1 cellular context compared by ENCODE assay signal in the genomic region with DNA sequence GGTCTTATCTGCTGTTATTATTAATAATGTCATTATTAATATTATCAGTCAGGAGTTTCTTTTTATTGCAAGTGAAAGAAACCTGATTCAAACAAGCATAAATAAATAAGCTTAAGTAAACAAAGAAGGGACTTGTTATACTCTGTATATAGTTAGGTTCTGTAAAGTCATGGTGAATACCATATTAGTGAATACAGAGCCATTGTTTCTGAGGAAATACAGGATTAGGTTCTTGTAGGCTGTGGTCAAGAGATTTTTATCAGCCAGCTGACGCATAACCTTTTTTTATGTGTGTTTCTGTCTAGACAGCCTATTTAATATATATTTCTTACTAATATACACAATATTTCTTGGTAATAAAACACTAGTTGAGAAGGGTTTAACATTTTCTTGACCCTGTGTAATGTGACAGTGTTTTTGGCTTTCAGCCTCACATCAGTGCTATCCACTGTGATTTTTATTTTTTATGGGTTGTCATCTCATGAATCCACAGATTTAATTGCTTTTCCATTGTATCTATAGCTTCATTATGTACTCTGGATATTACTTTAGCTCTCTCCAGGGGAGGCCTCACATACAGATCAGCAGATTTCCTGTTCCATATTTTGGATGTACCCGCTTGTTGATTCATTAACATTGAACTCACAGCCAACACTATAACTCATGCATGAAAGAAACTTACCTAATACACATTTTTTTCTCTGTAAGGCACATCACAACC.
TF ChIP-seq lines count a peak whose summit lies in the region.

No MANE protein-coding gene starts in this region.

TF ChIP-seq in K562, 482 proteins besides CTCF, POLR2A, EP300 and RAD21 (continued from another document):
- TF ChIP-seq, protein P1, sequence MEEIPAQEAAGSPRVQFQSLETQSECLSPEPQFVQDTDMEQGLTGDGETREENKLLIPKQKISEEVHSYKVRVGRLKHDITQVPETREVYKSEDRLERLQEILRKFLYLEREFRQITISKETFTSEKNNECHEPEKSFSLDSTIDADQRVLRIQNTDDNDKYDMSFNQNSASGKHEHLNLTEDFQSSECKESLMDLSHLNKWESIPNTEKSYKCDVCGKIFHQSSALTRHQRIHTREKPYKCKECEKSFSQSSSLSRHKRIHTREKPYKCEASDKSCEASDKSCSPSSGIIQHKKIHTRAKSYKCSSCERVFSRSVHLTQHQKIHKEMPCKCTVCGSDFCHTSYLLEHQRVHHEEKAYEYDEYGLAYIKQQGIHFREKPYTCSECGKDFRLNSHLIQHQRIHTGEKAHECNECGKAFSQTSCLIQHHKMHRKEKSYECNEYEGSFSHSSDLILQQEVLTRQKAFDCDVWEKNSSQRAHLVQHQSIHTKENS (CRISPR knock-in tag; IDR thresholded peaks at IDR 0.05), result no peak
- 0 out of 2 replicates have a peak, but pooled peaks have one; percentile 32 for TF ChIP-seq JUN (IDR thresholded peaks at IDR 0.05; ENCODE audit: borderline replicate concordance, low read depth, low read length)
- no peak for TF ChIP-seq JUN (CRISPR knock-in tag; IDR thresholded peaks at IDR 0.05; ENCODE audit: borderline replicate concordance)
- peak; percentile 79 for TF ChIP-seq FOSL1 (tag; conservative IDR thresholded peaks at IDR 0.05)
- TF ChIP-seq ILF3 (IDR thresholded peaks at IDR 0.05; ENCODE audit: borderline replicate concordance), result no peak
- TF ChIP-seq FOXA3 (CRISPR knock-in tag; conservative IDR thresholded peaks at IDR 0.05 in 1 of 2, IDR thresholded peaks at IDR 0.05 in 1 of 2), result peak in 1 of 2 experiments; percentile 81; a peak in 2 of 4 replicates
- no peak for TF ChIP-seq PML (IDR thresholded peaks at IDR 0.05; ENCODE audit: low read length)
- no peak for TF ChIP-seq ZNF140 (CRISPR knock-in tag; IDR thresholded peaks at IDR 0.05)
- no peak for TF ChIP-seq ZNF165 (CRISPR knock-in tag; IDR thresholded peaks at IDR 0.05; ENCODE audit: borderline replicate concordance)
- no peak for TF ChIP-seq NCOA2 (IDR thresholded peaks at IDR 0.05; ENCODE audit: partially characterized antibody in 2 of 2)
- no peak for TF ChIP-seq ZNF41 (CRISPR knock-in tag; conservative IDR thresholded peaks at IDR 0.05)
- TF ChIP-seq SOX6 (IDR thresholded peaks at IDR 0.05), result peak; percentile 68; the same call in 1 of the 2 replicates
- TF ChIP-seq, protein P2, sequence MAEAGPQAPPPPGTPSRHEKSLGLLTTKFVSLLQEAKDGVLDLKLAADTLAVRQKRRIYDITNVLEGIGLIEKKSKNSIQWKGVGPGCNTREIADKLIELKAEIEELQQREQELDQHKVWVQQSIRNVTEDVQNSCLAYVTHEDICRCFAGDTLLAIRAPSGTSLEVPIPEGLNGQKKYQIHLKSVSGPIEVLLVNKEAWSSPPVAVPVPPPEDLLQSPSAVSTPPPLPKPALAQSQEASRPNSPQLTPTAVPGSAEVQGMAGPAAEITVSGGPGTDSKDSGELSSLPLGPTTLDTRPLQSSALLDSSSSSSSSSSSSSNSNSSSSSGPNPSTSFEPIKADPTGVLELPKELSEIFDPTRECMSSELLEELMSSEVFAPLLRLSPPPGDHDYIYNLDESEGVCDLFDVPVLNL (CRISPR knock-in tag; IDR thresholded peaks at IDR 0.05; ENCODE audit: low read depth), result no peak
- peak; percentile 63 for TF ChIP-seq SMAD4 (CRISPR knock-in tag; conservative IDR thresholded peaks at IDR 0.05)
- TF ChIP-seq BDP1 (IDR thresholded peaks at IDR 0.05; ENCODE audit: insufficient read depth, insufficient read length), result no peak
